Comparison of ENCODE assay signal across 9 cellular contexts in genomic region chr5:95835682-95836405, GRCh38. TPM values are rescaled to one million over a fixed set of nuclear protein-coding genes. Genes with fewer than 3 reads are reported as not detected.
A peak's percentile ranks its signal among the peaks of the same experiment; 100 is the strongest.
DNase-seq lines count a peak whose midpoint lies in the region; ATAC-seq and TF ChIP-seq lines count a peak whose summit lies in the region.
"Had no signal": no experiment of that assay in that cellular context is flagged by ENCODE, and none has a peak within 500 bp of the region (broad histone marks: within the 10 kb centered on the region; RNA-seq: fewer than 3 reads in every experiment).

No MANE protein-coding gene starts in this region.

- peak overlapping the region; percentile 78 to 86 (median 83) for H3K27ac ChIP-seq in esophagus muscularis mucosa (replicated peaks in 1 of 4)
- peak overlapping the region; percentile 90 to 95 (median 92) for H3K27ac ChIP-seq in gastrocnemius medialis

- no peaks in the 10 kb centered on the region for H3K27me3 Mint-ChIP-seq in T-cell

- H3K27ac Mint-ChIP-seq in T-cell = peak overlapping the region; percentile 94 to 95

- H3K9me3 Mint-ChIP-seq in T-cell = no peaks in the 10 kb centered on the region

- H3K36me3 ChIP-seq in esophagus muscularis mucosa (no peaks in the 10 kb centered on the region), gastrocnemius medialis (no peaks in the 10 kb centered on the region)

- H3K4me1 ChIP-seq in esophagus muscularis mucosa (peaks cover 23 to 27% (median 25%) of the 10 kb centered on the region in 4 donors), gastrocnemius medialis (peaks cover 21 to 56% of the 10 kb centered on the region in 2 donors)

- POLR2A ChIA-PET in T-cell (lab: Charles Lee) = interaction anchor here in 1 of 2 donors (0.6 to 1.0 kb wide), 2 partner anchors 53 to 55 kb away, joined by 3 to 7 read pairs; no protein-coding TSS in a partner anchor

- WGBS in esophagus muscularis mucosa = 50% methylated on average over 10 of the region's 10 CpGs

- H3K4me1 Mint-ChIP-seq in T-cell = peaks cover 57 to 62% (median 58%) of the 10 kb centered on the region in 3 donors

- no peak for TF ChIP-seq EP300 in esophagus muscularis mucosa (IDR thresholded peaks at IDR 0.05)

- ATAC-seq in T-cell (replicated peaks in 1 of 4) = peak in 3 of 4 experiments; percentile 51 to 57 (median 57)
- no peak for ATAC-seq in gastrocnemius medialis

- intact Hi-C loops in esophagus muscularis mucosa (cut with DNase I) (no loop called here), gastrocnemius medialis (cut with DNase I; ENCODE audit: low total_unique reads) (loop anchor here (1.0 to 5.0 kb wide), 5 partner anchors 7 to 866 kb away; partner anchors contain the start of genes GLRX and RFESD)

- TF ChIP-seq POLR2A in esophagus muscularis mucosa (IDR thresholded peaks at IDR 0.05; ENCODE audit: low read depth) (no peak), gastrocnemius medialis (IDR thresholded peaks at IDR 0.05) (no peak)

- H3K9me3 ChIP-seq in esophagus muscularis mucosa (no peaks in the 10 kb centered on the region), gastrocnemius medialis (no peaks in the 10 kb centered on the region)

- DNase-seq in GM12864 (ENCODE audit: low read depth) (no peak), T-cell (peak in 11 of 34 experiments; percentile 16 to 53 (median 31)), esophagus muscularis mucosa (ENCODE audit: extremely low spot score) (no peak), gastrocnemius medialis (peak in 1 of 2 donors; percentile 55), foreskin melanocyte (no peak), NCI-H146 treated with DMSO at 0.1 percent for 48 hours (lab: John Stamatoyannopoulos, UW; ENCODE audit: unreplicated experiment) (no peak), hippocampal formation (lab: John Stamatoyannopoulos, UW) (no peak), mucosa of gallbladder (ENCODE audit: low spot score) (no peak)
- DNase-seq: NCI-H1417 had no signal

- CTCF ChIA-PET in T-cell (lab: Charles Lee) = interaction anchor here (0.8 to 3.8 kb wide), 10 partner anchors 9 to 55 kb away, joined by 3 to 19 read pairs (median 5); no protein-coding TSS in a partner anchor

- in situ Hi-C loops in gastrocnemius medialis (cut with MboI; ENCODE audit: low sequenced_read_pairs in 4 of 4) = loop anchor here in 2 of 4 donors (10.0 to 25.0 kb wide), 2 partner anchors 869 to 876 kb away; no protein-coding TSS in a partner anchor

- TF ChIP-seq CTCF in GM12864 (IDR thresholded peaks at IDR 0.05; ENCODE audit: low read depth, low read length, missing control alignments) (no peak), esophagus muscularis mucosa (IDR thresholded peaks at IDR 0.05) (no peak), gastrocnemius medialis (IDR thresholded peaks at IDR 0.05 in 4 of 5, conservative IDR thresholded peaks at IDR 0.05 in 1 of 5) (no peak)

- peak overlapping the region; percentile 59 for H3K4me3 ChIP-seq in GM12864 (ENCODE audit: low read depth, low read length)
- peak overlapping the region; percentile 19 to 71 (median 64) for H3K4me3 ChIP-seq in esophagus muscularis mucosa
- H3K4me3 ChIP-seq in gastrocnemius medialis = peak overlapping the region; percentile 59 to 78 (median 66)

- H3K4me3 Mint-ChIP-seq in T-cell = peak overlapping the region; percentile 82 to 87 (median 84)

- H3K27me3 ChIP-seq in esophagus muscularis mucosa (no peaks in the 10 kb centered on the region), gastrocnemius medialis (no peaks in the 10 kb centered on the region)

- H3K36me3 Mint-ChIP-seq in T-cell = no peaks in the 10 kb centered on the region

RNA-seq across cellular contexts. Expression of gene GLRX, which starts 13.3 kb away (rescaled TPM):
- total RNA-seq in T-cell (10 to 100 TPM; 27.6 to 73.3 (median 56.8) TPM), esophagus muscularis mucosa (10 to 100 TPM; 14.1 to 56.0 (median 34.0) TPM), gastrocnemius medialis (1,000 to 10,000 TPM; 1,042 to 2,721 (median 1,859) TPM), mucosa of gallbladder (64.4 TPM)

Comparison
In these comparisons a context has a peak if more than half of its experiments do, and no peak if none do; other contexts are left out.
1. ATAC-seq: peak in T-cell (3 of 4); none in gastrocnemius medialis (0 of 2).
2. RNA of gene GLRX, which starts 13.3 kb away (total RNA-seq): 1,042 to 2,721 TPM in gastrocnemius medialis; 64.4 TPM in mucosa of gallbladder (single experiment), 27.6 to 73.3 TPM in T-cell and 14.1 to 56.0 TPM in esophagus muscularis mucosa; every median in the first group is over 10 times any median in the second.
3. Peak in every context shown above with its lines, with median percentiles within 50 percentile points of each other: H3K4me3 ChIP-seq.